ENCODE assay signal across 8 cellular contexts in the genomic region with DNA sequence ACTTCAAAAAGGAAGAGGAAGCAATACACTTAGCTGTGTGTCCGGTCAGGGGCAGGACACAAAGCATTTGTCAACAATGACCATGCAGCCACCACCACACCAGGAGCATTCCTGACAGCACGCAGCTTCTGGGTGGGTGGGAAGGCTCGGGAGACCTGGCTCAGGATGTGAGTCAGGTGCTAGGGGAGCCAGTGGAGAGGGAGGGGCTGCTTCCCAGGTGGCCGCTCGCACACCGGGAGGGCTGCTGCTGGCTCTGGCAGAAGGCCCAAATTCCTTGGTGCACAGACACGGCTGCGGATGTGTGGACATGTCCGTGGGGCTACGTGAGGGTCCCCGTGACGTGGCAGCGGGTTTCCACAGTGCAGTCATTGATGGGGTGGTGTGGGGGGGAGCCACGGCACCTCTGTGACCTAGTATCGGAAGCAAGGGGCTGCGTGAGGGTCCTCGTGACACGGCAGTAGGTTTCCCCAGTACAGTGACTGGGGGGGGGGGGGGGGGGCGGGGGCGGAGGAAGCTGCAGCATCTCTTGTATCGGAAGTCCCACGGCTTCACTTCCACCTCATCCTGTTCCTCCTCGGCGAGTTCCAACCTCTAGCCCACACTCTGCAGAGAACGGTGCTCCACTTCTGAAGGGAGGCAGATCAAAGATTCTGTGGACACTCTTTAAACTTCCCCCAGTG.
DNase-seq lines count a peak whose midpoint lies in the region; ATAC-seq, FAIRE-seq and TF ChIP-seq lines count a peak whose summit lies in the region.

No MANE protein-coding gene starts in this region.

- DNase-seq in EH (ENCODE audit: low read depth) (peak; percentile 50), PC-9 (peak; percentile 96 to 97), dermis blood vessel endothelial cell (peak; percentile 91), D721Med (ENCODE audit: insufficient read length, low spot score) (no peak), GM03348 (ENCODE audit: low spot score) (no peak), DMS79 treated with DMSO at 0.1 percent for 48 hours (lab: John Stamatoyannopoulos, UW) (no peak)
- no peak for DNase-seq in natural killer cell treated with Interleukin-12 subunit alpha and Interleukin-12 subunit beta and Interleukin-15 and Interleukin-18, amount 100 ng/mL, for 72 hours (ENCODE audit: low spot score)

- no peak for TF ChIP-seq CTCF in PC-9 (conservative IDR thresholded peaks at IDR 0.05)
- TF ChIP-seq CTCF in D721Med (IDR thresholded peaks at IDR 0.05; ENCODE audit: insufficient read depth, missing control alignments): no peak

- H3K4me3 ChIP-seq in PC-9: peak overlapping the region; percentile 16; the same call in 1 of the 2 replicates

- no peak overlapping the region for H2AFZ ChIP-seq in PC-9

- peak in 1 of 2 donors; percentile 42 for ATAC-seq in natural killer cell treated with Interleukin-12 subunit alpha and Interleukin-12 subunit beta and Interleukin-15 and Interleukin-18, amount 100 ng/mL, for 72 hours
- ATAC-seq in GM19324 (IDR thresholded peaks at IDR 0.05; ENCODE audit: low FRiP score, unreplicated experiment): no peak

- no peaks in the 10 kb centered on the region for H3K9me2 ChIP-seq in PC-9 (ENCODE audit: insufficient read depth)

- POLR2A ChIA-PET in PC-9 (lab: Charles Lee; ENCODE audit: unreplicated experiment): interaction anchor here (0.6 kb wide), 1 partner anchor 543 kb away, joined by 6 read pairs; a partner anchor contains a TSS

- no peaks in the 10 kb centered on the region for H3K9me3 ChIP-seq in PC-9 (ENCODE audit: insufficient read depth, low read depth)

- no peaks in the 10 kb centered on the region for H3K27me3 ChIP-seq in PC-9 (ENCODE audit: insufficient read depth, low read depth)

- no TSS peak for BruUV-seq in PC-9 (replicated peaks; lab: Mats Ljungman, UMichigan)

- intact Hi-C loops in PC-9 (cut with micrococcal nuclease; ENCODE audit: unreplicated experiment): loop anchor here (1.0 to 5.0 kb wide), 4 partner anchors 10 to 178 kb away; a partner anchor contains a TSS

- H3K27ac Mint-ChIP-seq in natural killer cell treated with Interleukin-12 subunit alpha and Interleukin-12 subunit beta and Interleukin-15 and Interleukin-18, amount 100 ng/mL, for 72 hours: no peak overlapping the region

- peaks cover 93% of the 10 kb centered on the region for H3K79me2 ChIP-seq in PC-9 (ENCODE audit: low read depth)

- peaks cover 17% of the 10 kb centered on the region; the same call in 1 of the 2 replicates for H3K36me3 ChIP-seq in PC-9 (ENCODE audit: low read depth)

- peak overlapping the region; percentile 48 for H3K27ac ChIP-seq in PC-9

- no peak for FAIRE-seq in D721Med (lab: Jason Lieb, UNC)

- peaks cover 63 to 77% of the 10 kb centered on the region in 2 donors for H3K4me1 Mint-ChIP-seq in natural killer cell treated with Interleukin-12 subunit alpha and Interleukin-12 subunit beta and Interleukin-15 and Interleukin-18, amount 100 ng/mL, for 72 hours (ENCODE audit: low read depth in 2 of 2)

- H3K9me3 Mint-ChIP-seq in natural killer cell treated with Interleukin-12 subunit alpha and Interleukin-12 subunit beta and Interleukin-15 and Interleukin-18, amount 100 ng/mL, for 72 hours: no peaks in the 10 kb centered on the region

- H3K4me2 ChIP-seq in PC-9: peak overlapping the region; percentile 69

- H3K4me1 ChIP-seq in PC-9 (replicated peaks; ENCODE audit: insufficient read depth): peaks cover 91% of the 10 kb centered on the region

- CTCF ChIA-PET in PC-9 (lab: Charles Lee): interaction anchor here (0.6 to 0.7 kb wide), 2 partner anchors 65 to 155 kb away, joined by 4 to 5 read pairs; no protein-coding TSS in a partner anchor

- H3K36me3 Mint-ChIP-seq in natural killer cell treated with Interleukin-12 subunit alpha and Interleukin-12 subunit beta and Interleukin-15 and Interleukin-18, amount 100 ng/mL, for 72 hours: no peaks in the 10 kb centered on the region

- peak overlapping the region; percentile 55 for H3K4me3 Mint-ChIP-seq in natural killer cell treated with Interleukin-12 subunit alpha and Interleukin-12 subunit beta and Interleukin-15 and Interleukin-18, amount 100 ng/mL, for 72 hours

- peaks cover 61% of the 10 kb centered on the region for H3F3A ChIP-seq in PC-9 (ENCODE audit: insufficient read depth, low read depth)

- H3K27me3 Mint-ChIP-seq in natural killer cell treated with Interleukin-12 subunit alpha and Interleukin-12 subunit beta and Interleukin-15 and Interleukin-18, amount 100 ng/mL, for 72 hours: no peaks in the 10 kb centered on the region

- H4K20me1 ChIP-seq in PC-9 (ENCODE audit: insufficient read depth): peaks cover 70% of the 10 kb centered on the region

Comparison
In these comparisons a context has a peak if more than half of its experiments do, and no peak if none do; other contexts are left out.
1. DNase-seq: peak in EH (single experiment), PC-9 (2 of 2) and dermis blood vessel endothelial cell (single experiment); none in natural killer cell treated with Interleukin-12 subunit alpha and Interleukin-12 subunit beta and Interleukin-15 and Interleukin-18, amount 100 ng/mL, for 72 hours (single experiment), D721Med (single experiment), GM03348 (single experiment) and DMS79 treated with DMSO at 0.1 percent for 48 hours (single experiment).